ENCODE assay signal across 21 cellular contexts in the genomic region with DNA sequence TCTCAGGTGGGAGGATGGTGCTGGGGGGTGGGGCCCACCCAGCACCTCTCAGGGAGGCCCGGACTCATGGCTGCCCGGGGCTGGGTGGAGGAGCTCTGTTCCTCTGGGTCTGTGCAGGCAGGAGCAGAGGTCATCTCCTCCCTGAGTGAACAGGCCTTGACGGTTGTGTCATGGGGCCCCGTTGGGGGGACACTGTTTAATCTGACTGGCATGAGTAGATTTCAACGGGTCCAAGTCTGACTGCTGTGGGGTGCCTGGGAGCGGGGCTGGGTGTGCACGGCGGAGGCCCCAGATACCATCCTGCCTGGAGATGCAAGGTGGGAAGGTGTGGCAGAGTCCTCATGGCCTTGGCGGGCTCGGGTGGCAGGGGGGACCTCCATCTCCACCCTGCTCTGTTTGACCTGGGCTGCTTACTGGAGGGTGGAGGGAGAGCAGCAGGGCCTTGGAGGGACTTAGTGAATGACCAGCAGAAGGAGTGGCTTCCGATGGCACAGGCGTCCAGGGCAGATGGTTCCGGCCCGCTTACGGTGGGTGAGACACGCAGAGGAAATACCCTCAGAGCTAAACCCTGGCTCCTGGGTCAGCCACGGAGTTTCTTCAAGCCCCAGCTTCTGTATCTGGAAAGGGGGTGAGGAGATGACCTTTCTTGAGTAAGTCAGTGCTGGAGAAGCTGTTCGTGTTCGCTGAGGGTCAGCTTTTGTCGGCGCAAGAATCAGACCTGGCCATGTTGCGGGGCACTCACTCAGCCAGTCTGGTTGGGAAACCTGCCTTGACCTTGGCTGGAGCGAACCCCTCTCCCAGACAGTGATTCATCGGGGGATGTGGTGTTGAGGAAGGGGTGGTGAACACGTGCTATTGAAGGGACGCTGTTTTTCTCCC. TPM values are rescaled to one million over a fixed set of nuclear protein-coding genes. Genes with fewer than 3 reads are reported as not detected.
A peak's percentile ranks its signal among the peaks of the same experiment; 100 is the strongest.
DNase-seq lines count a peak whose midpoint lies in the region; ATAC-seq and TF ChIP-seq lines count a peak whose summit lies in the region.
"Had no signal": no experiment of that assay in that cellular context is flagged by ENCODE, and none has a peak within 500 bp of the region (broad histone marks: within the 10 kb centered on the region; RNA-seq: fewer than 3 reads in every experiment).

No MANE protein-coding gene starts in this region.

- no peak overlapping the region for H4K8ac ChIP-seq in mesenchymal stem cell (ENCODE audit: low read length)

- no peak overlapping the region for H3K9ac ChIP-seq in mesenchymal stem cell (ENCODE audit: low read length)
- H3K9ac ChIP-seq: BLaER1 treated with 17β-estradiol and CSF1 and Interleukin-3, amounts not matched to agents 10 nM and 100 nM had no signal

- H2BK5ac ChIP-seq in mesenchymal stem cell (ENCODE audit: low read depth, low read length, poor library complexity, severe bottlenecking), result no peak overlapping the region

- H3K18ac ChIP-seq in mesenchymal stem cell (ENCODE audit: low read depth in 1 of 2, low read length in 2 of 2), result no peak overlapping the region

- peaks cover 8% of the 10 kb centered on the region for H3K27me3 Mint-ChIP-seq in activated T-cell treated with anti-CD3 and anti-CD28 coated beads, Interleukin-2, amount 50 U/mL, for 24 hours
- no peaks in the 10 kb centered on the region for H3K27me3 Mint-ChIP-seq in activated T-cell treated with anti-CD3 and anti-CD28 coated beads, Interleukin-2, amount 50 U/mL, for 4 hours (ENCODE audit: low read depth)
- H3K27me3 Mint-ChIP-seq in WTC11 (ENCODE audit: low read depth), result no peaks in the 10 kb centered on the region; the same call in 1 of the 2 replicates

- no peak overlapping the region for H2BK12ac ChIP-seq in mesenchymal stem cell (ENCODE audit: low read length in 2 of 2)

- H3K4me3 ChIP-seq in mesenchymal stem cell (ENCODE audit: insufficient read depth in 1 of 2, low read depth in 1 of 2, low read length in 2 of 2), result no peak overlapping the region
- H3K4me3 ChIP-seq in SJCRH30, result no peak overlapping the region
- H3K4me3 ChIP-seq: BLaER1 treated with 17β-estradiol and CSF1 and Interleukin-3, amounts not matched to agents 10 nM and 100 nM had no signal

- H3K4me3 Mint-ChIP-seq in activated T-cell treated with anti-CD3 and anti-CD28 coated beads, Interleukin-2, amount 50 U/mL, for 24 hours, result no peak overlapping the region
- H3K4me3 Mint-ChIP-seq in activated T-cell treated with anti-CD3 and anti-CD28 coated beads, Interleukin-2, amount 50 U/mL, for 4 hours, result no peak overlapping the region
- H3K4me3 Mint-ChIP-seq in WTC11, result no peak overlapping the region
- H3K4me3 Mint-ChIP-seq in stimulated activated effector memory CD8-positive, alpha-beta T cell treated with anti-CD3 and anti-CD28 coated beads, Interleukin-12 subunit alpha, Interleukin-12 subunit beta, amount 100 ng/mL, for 72 hours, result no peak overlapping the region
- H3K4me3 Mint-ChIP-seq: CD8-positive, alpha-beta memory T cell had no signal

- no peak overlapping the region for H3K4me2 ChIP-seq in mesenchymal stem cell (ENCODE audit: low read length, poor library complexity, severe bottlenecking)

- no peak overlapping the region for H3K14ac ChIP-seq in mesenchymal stem cell (ENCODE audit: low read length in 2 of 2)

- no peak overlapping the region for H3K27ac Mint-ChIP-seq in activated T-cell treated with anti-CD3 and anti-CD28 coated beads, Interleukin-2, amount 50 U/mL, for 24 hours
- H3K27ac Mint-ChIP-seq in WTC11, result no peak overlapping the region
- H3K27ac Mint-ChIP-seq in stimulated activated effector memory CD8-positive, alpha-beta T cell treated with anti-CD3 and anti-CD28 coated beads, Interleukin-12 subunit alpha, Interleukin-12 subunit beta, amount 100 ng/mL, for 72 hours, result no peak overlapping the region
- H3K27ac Mint-ChIP-seq: CD8-positive, alpha-beta memory T cell had no signal

- no peaks in the 10 kb centered on the region for H3K36me3 Mint-ChIP-seq in activated T-cell treated with anti-CD3 and anti-CD28 coated beads, Interleukin-2, amount 50 U/mL, for 24 hours (ENCODE audit: low read depth)
- no peaks in the 10 kb centered on the region for H3K36me3 Mint-ChIP-seq in activated T-cell treated with anti-CD3 and anti-CD28 coated beads, Interleukin-2, amount 50 U/mL, for 4 hours (ENCODE audit: insufficient read depth)
- H3K36me3 Mint-ChIP-seq in WTC11, result no peaks in the 10 kb centered on the region
- peaks cover 5% of the 10 kb centered on the region for H3K36me3 Mint-ChIP-seq in stimulated activated effector memory CD8-positive, alpha-beta T cell treated with anti-CD3 and anti-CD28 coated beads, Interleukin-12 subunit alpha, Interleukin-12 subunit beta, amount 100 ng/mL, for 72 hours
- H3K36me3 Mint-ChIP-seq: CD8-positive, alpha-beta memory T cell had no signal

- no peak for ATAC-seq in activated T-cell treated with anti-CD3 and anti-CD28 coated beads, Interleukin-2, amount 50 U/mL, for 4 hours
- ATAC-seq in WTC11 (no peak), GM18870 (IDR thresholded peaks at IDR 0.05; ENCODE audit: unreplicated experiment) (no peak)
- peak; percentile 33 for ATAC-seq in stimulated activated effector memory CD8-positive, alpha-beta T cell treated with anti-CD3 and anti-CD28 coated beads, Interleukin-12 subunit alpha, Interleukin-12 subunit beta, amount 100 ng/mL, for 72 hours
- ATAC-seq: HCT116 had no signal

- CTCF ChIA-PET in WTC11 (lab: Charles Lee), result interaction anchor here (1.0 to 2.8 kb wide), 3 partner anchors 73 to 103 kb away, joined by 3 to 13 read pairs (median 8); no protein-coding TSS in a partner anchor

- H4K91ac ChIP-seq in mesenchymal stem cell (ENCODE audit: low read length), result no peak overlapping the region

- no peak overlapping the region for H2AFZ ChIP-seq in mesenchymal stem cell (ENCODE audit: low read depth, low read length)

- peak; percentile 23 for DNase-seq in activated T-cell treated with anti-CD3 and anti-CD28 coated beads, Interleukin-2, amount 50 U/mL, for 24 hours
- DNase-seq in activated T-cell treated with anti-CD3 and anti-CD28 coated beads, Interleukin-2, amount 50 U/mL, for 4 hours, result no peak
- DNase-seq in WTC11 (ENCODE audit: low spot score), result peak; percentile 4
- DNase-seq in mesenchymal stem cell, result no peak
- DNase-seq in stimulated activated effector memory CD8-positive, alpha-beta T cell treated with anti-CD3 and anti-CD28 coated beads, Interleukin-12 subunit alpha, Interleukin-12 subunit beta, amount 100 ng/mL, for 72 hours (ENCODE audit: low spot score in 2 of 2), result no peak
- no peak for DNase-seq in SJCRH30
- no peak for DNase-seq in NOMO-1 (lab: John Stamatoyannopoulos, UW; ENCODE audit: unreplicated experiment in 2 of 2)
- DNase-seq: DMS79, KG1, NCI-H1105, NCI-H1694 treated with DMSO at 0.1 percent for 48 hours, NCI-H2107, NCI-H226, NCI-H69, SIG-M5 had no signal

- H2BK15ac ChIP-seq in mesenchymal stem cell (ENCODE audit: low read depth, poor library complexity, severe bottlenecking), result peak overlapping the region; percentile 15

- TF ChIP-seq CTCF in WTC11 (IDR thresholded peaks at IDR 0.05), result no peak

- WGBS in mesenchymal stem cell, result 88% methylated on average over 26 of the region's 26 CpGs

- peaks cover 4% of the 10 kb centered on the region for H3K4me1 Mint-ChIP-seq in activated T-cell treated with anti-CD3 and anti-CD28 coated beads, Interleukin-2, amount 50 U/mL, for 24 hours (ENCODE audit: low read depth)
- no peaks in the 10 kb centered on the region for H3K4me1 Mint-ChIP-seq in activated T-cell treated with anti-CD3 and anti-CD28 coated beads, Interleukin-2, amount 50 U/mL, for 4 hours (ENCODE audit: low read depth)
- peaks cover 4% of the 10 kb centered on the region for H3K4me1 Mint-ChIP-seq in WTC11
- no peaks in the 10 kb centered on the region for H3K4me1 Mint-ChIP-seq in stimulated activated effector memory CD8-positive, alpha-beta T cell treated with anti-CD3 and anti-CD28 coated beads, Interleukin-12 subunit alpha, Interleukin-12 subunit beta, amount 100 ng/mL, for 72 hours
- H3K4me1 Mint-ChIP-seq: CD8-positive, alpha-beta memory T cell had no signal

- H3K36me3 ChIP-seq in mesenchymal stem cell (ENCODE audit: control insufficient read depth in 1 of 2, insufficient read depth in 2 of 2, low read depth in 1 of 2, low read length in 2 of 2) (no peaks in the 10 kb centered on the region), SJCRH30 (no peaks in the 10 kb centered on the region)
- H3K36me3 ChIP-seq: BLaER1 treated with 17β-estradiol and CSF1 and Interleukin-3, amounts not matched to agents 10 nM and 100 nM had no signal

- H3K27ac ChIP-seq in mesenchymal stem cell (ENCODE audit: low read length, poor library complexity, severe bottlenecking) (no peak overlapping the region), SJCRH30 (no peak overlapping the region)

- peaks cover 52 to 71% of the 10 kb centered on the region in 2 experiments for H3K27me3 ChIP-seq in mesenchymal stem cell (ENCODE audit: control insufficient read depth in 1 of 2, insufficient read depth in 1 of 2, low read length in 2 of 2)
- peaks cover 4% of the 10 kb centered on the region; the same call in 1 of the 2 replicates for H3K27me3 ChIP-seq in SJCRH30
- H3K27me3 ChIP-seq: BLaER1 treated with 17β-estradiol and CSF1 and Interleukin-3, amounts not matched to agents 10 nM and 100 nM had no signal

- no peak overlapping the region for H2AK5ac ChIP-seq in mesenchymal stem cell (ENCODE audit: low read length, severe bottlenecking)

- no peaks in the 10 kb centered on the region for H3K79me1 ChIP-seq in mesenchymal stem cell (replicated peaks; ENCODE audit: low read length, poor library complexity, severe bottlenecking)

- no peak overlapping the region for H2BK120ac ChIP-seq in mesenchymal stem cell (ENCODE audit: low read depth, low read length)

- POLR2A ChIA-PET in WTC11 (lab: Charles Lee), result no interaction called here

- H3K23ac ChIP-seq in mesenchymal stem cell (ENCODE audit: low read length in 2 of 2), result no peak overlapping the region

- H3K9me3 ChIP-seq in mesenchymal stem cell (ENCODE audit: control insufficient read depth, low read length), result peaks cover 10% of the 10 kb centered on the region
- no peaks in the 10 kb centered on the region for H3K9me3 ChIP-seq in SJCRH30 (replicated peaks)

- H3K4me1 ChIP-seq in mesenchymal stem cell (ENCODE audit: control insufficient read depth, insufficient read depth, low read depth, low read length), result no peaks in the 10 kb centered on the region
- H3K4me1 ChIP-seq in SJCRH30, result 0 out of 2 replicates have a peak, but pooled peaks cover 5% of the 10 kb centered on the region

- no peak overlapping the region for H3K4ac ChIP-seq in mesenchymal stem cell (ENCODE audit: low read depth in 1 of 2, low read length in 2 of 2)

- H3K9me3 Mint-ChIP-seq in activated T-cell treated with anti-CD3 and anti-CD28 coated beads, Interleukin-2, amount 50 U/mL, for 24 hours, result no peaks in the 10 kb centered on the region
- H3K9me3 Mint-ChIP-seq in activated T-cell treated with anti-CD3 and anti-CD28 coated beads, Interleukin-2, amount 50 U/mL, for 4 hours, result peaks cover 6% of the 10 kb centered on the region
- H3K9me3 Mint-ChIP-seq in WTC11, result peaks cover 4% of the 10 kb centered on the region; the same call in 1 of the 2 replicates
- no peaks in the 10 kb centered on the region for H3K9me3 Mint-ChIP-seq in stimulated activated effector memory CD8-positive, alpha-beta T cell treated with anti-CD3 and anti-CD28 coated beads, Interleukin-12 subunit alpha, Interleukin-12 subunit beta, amount 100 ng/mL, for 72 hours
- H3K9me3 Mint-ChIP-seq: CD8-positive, alpha-beta memory T cell had no signal

RNA-seq across cellular contexts. Expression of a gene that starts 48.8 kb away (rescaled TPM):
- total RNA-seq in activated T-cell treated with anti-CD3 and anti-CD28 coated beads, Interleukin-2, amount 50 U/mL, for 4 hours, result under 1 TPM; 0.10 to 0.18 (median 0.16) TPM
- total RNA-seq in WTC11 (2021), result 0.39 to 1.4 TPM (median 0.98 TPM) in 3 replicates
- 0.03 TPM for polyA plus RNA-seq in mesenchymal stem cell (2013, experiment 1 of 2)
- polyA plus RNA-seq in mesenchymal stem cell (2013, experiment 2 of 2), result 0.01 TPM
- total RNA-seq in SJCRH30 (2014; rRNA removed; shearing (Covaris generic)), result 0.30 and 0.40 TPM in 2 replicates
- total RNA-seq: M059J, RPMI7951 had no signal
- polyA plus RNA-seq: CD8-positive, alpha-beta memory T cell had no signal

Comparison
In these comparisons a context has a peak if more than half of its experiments do, and no peak if none do; other contexts are left out.
1. DNase-seq: peak in activated T-cell treated with anti-CD3 and anti-CD28 coated beads, Interleukin-2, amount 50 U/mL, for 24 hours (single experiment) and WTC11 (single experiment); none in activated T-cell treated with anti-CD3 and anti-CD28 coated beads, Interleukin-2, amount 50 U/mL, for 4 hours (single experiment), mesenchymal stem cell (single experiment), stimulated activated effector memory CD8-positive, alpha-beta T cell treated with anti-CD3 and anti-CD28 coated beads, Interleukin-12 subunit alpha, Interleukin-12 subunit beta, amount 100 ng/mL, for 72 hours (0 of 2), SJCRH30 (0 of 2) and NOMO-1 (0 of 2).